ENCODE assay signal across 1 cellular context in the genomic region with DNA sequence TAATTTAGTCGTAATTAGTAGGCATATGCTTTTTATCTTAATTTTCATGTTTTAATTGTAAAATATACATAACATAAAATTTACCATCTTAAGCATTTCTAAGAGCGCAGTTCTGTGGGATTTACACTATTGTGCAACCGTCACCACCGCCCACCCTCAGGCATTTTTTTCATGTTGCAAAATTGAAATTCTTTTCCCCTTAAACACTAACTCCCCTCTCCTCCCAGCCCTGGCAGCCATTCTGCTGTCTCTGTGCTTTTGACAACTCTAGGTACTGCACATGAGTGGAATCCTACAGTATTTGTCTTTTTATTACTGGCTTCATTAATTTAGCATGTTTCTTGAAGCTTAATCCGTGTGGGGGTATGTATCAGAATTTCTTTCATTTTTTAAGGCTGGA.
TF ChIP-seq lines count a peak whose summit lies in the region.

No MANE protein-coding gene starts in this region.

TF ChIP-seq in HepG2, 621 proteins besides CTCF, POLR2A, EP300 and RAD21 (continued from another document):
- TF ChIP-seq, protein P1, sequence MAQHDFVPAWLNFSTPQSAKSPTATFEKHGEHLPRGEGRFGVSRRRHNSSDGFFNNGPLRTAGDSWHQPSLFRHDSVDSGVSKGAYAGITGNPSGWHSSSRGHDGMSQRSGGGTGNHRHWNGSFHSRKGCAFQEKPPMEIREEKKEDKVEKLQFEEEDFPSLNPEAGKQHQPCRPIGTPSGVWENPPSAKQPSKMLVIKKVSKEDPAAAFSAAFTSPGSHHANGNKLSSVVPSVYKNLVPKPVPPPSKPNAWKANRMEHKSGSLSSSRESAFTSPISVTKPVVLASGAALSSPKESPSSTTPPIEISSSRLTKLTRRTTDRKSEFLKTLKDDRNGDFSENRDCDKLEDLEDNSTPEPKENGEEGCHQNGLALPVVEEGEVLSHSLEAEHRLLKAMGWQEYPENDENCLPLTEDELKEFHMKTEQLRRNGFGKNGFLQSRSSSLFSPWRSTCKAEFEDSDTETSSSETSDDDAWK (CRISPR knock-in tag; IDR thresholded peaks at IDR 0.05): no peak
- TF ChIP-seq KMT2B (CRISPR knock-in tag; IDR thresholded peaks at IDR 0.05) (no peak), SMARCC2 (IDR thresholded peaks at IDR 0.05) (no peak)
